29 cellular contexts compared by ENCODE assay signal in the genomic region with DNA sequence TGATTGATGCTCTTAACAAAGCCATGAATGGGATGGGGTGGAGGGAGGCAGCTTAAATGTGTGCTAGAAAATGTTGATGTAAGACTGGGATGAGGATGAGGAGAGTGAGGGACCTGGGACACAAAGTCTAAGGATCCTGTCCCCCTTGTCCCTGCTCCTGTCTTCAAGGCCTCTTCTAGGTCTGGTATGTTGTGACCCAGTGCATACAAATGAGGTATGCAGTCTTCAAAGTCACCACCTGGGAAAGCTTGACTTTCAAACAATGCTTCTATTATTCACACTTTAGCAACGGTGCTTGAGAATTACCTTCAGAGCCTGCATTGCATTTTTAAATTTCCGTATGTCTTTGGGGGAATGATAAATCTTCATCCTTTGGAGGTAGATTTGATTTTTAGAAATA.
"Had no signal": no experiment of that assay in that cellular context is flagged by ENCODE, and none has a peak within 500 bp of the region (broad histone marks: within the 10 kb centered on the region; RNA-seq: fewer than 3 reads in every experiment).

No MANE protein-coding gene starts in this region.

- H3K27me3 ChIP-seq: dorsolateral prefrontal cortex, gastroesophageal sphincter, heart left ventricle, hepatocyte, neutrophil, right atrium auricular region, stomach, thyroid gland had no signal

- H3K27ac ChIP-seq: dorsolateral prefrontal cortex, epithelial cell of prostate, foreskin keratinocyte, gastroesophageal sphincter, heart left ventricle, hepatocyte, lower lobe of right lung, neutrophil, parathyroid adenoma, right atrium auricular region, thyroid gland had no signal

- H3K9me3 Mint-ChIP-seq: natural killer cell; stimulated activated effector memory CD8-positive, alpha-beta T cell treated with anti-CD3 and anti-CD28 coated beads, Interleukin-12 subunit alpha, Interleukin-12 subunit beta, amount 100 ng/mL, for 72 hours; type B pancreatic cell had no signal

- H3K27me3 Mint-ChIP-seq: progenitor cell of endocrine pancreas had no signal

- H3K4me3 Mint-ChIP-seq: immature natural killer cell; natural killer cell; stimulated activated effector memory CD8-positive, alpha-beta T cell treated with anti-CD3 and anti-CD28 coated beads, Interleukin-12 subunit alpha, Interleukin-12 subunit beta, amount 100 ng/mL, for 72 hours; type B pancreatic cell had no signal

- H3K36me3 ChIP-seq: gastroesophageal sphincter, heart left ventricle, lower lobe of right lung, neutrophil, right atrium auricular region, stomach, thyroid gland had no signal

- H3K4me1 Mint-ChIP-seq: immature natural killer cell; natural killer cell; stimulated activated effector memory CD8-positive, alpha-beta T cell treated with anti-CD3 and anti-CD28 coated beads, Interleukin-12 subunit alpha, Interleukin-12 subunit beta, amount 100 ng/mL, for 72 hours had no signal

- H3K9me3 ChIP-seq: gastroesophageal sphincter, heart left ventricle, lower lobe of right lung, neutrophil, right atrium auricular region, stomach, thyroid gland had no signal

- H3K4me1 ChIP-seq: foreskin keratinocyte, gastroesophageal sphincter, heart left ventricle, lower lobe of right lung, parathyroid adenoma, right atrium auricular region had no signal

- H3K27ac Mint-ChIP-seq: immature natural killer cell; natural killer cell; progenitor cell of endocrine pancreas; stimulated activated effector memory CD8-positive, alpha-beta T cell treated with anti-CD3 and anti-CD28 coated beads, Interleukin-12 subunit alpha, Interleukin-12 subunit beta, amount 100 ng/mL, for 72 hours; type B pancreatic cell had no signal

- H3K9ac ChIP-seq: parathyroid adenoma had no signal

- H3K79me2 ChIP-seq: hepatocyte, parathyroid adenoma had no signal

- H3K4me3 ChIP-seq: dorsolateral prefrontal cortex, gastroesophageal sphincter, heart left ventricle, hepatocyte, lower lobe of right lung, right atrium auricular region, smooth muscle cell, stomach, thyroid gland had no signal

- H2AFZ ChIP-seq: hepatocyte, parathyroid adenoma had no signal

- H3K4me2 ChIP-seq: hepatocyte, smooth muscle cell had no signal

- DNase-seq: dorsolateral prefrontal cortex; effector CD4-positive, alpha-beta T cell; foreskin keratinocyte; heart left ventricle; immature natural killer cell; islet precursor cell; kidney glomerular epithelial cell; left colon; left ventricle myocardium superior; natural killer cell; stimulated activated CD4-positive, alpha-beta T cell treated with anti-CD3 and anti-CD28 coated beads, Interleukin-12 subunit alpha, Interleukin-12 subunit beta, amount 100 ng/mL, for 4 hours; stimulated activated CD4-positive, alpha-beta T cell treated with anti-CD3 and anti-CD28 coated beads, Interleukin-1b, Interleukin-23, amount 100 ng/mL, for 48 hours; stimulated activated CD4-positive, alpha-beta T cell treated with anti-CD3 and anti-CD28 coated beads, Interleukin-4, amount 100 ng/mL, for 24 hours; stimulated activated naive CD4-positive, alpha-beta T cell treated with Interleukin-2 at 50 U/mL for 16 hours; stomach; thyroid gland had no signal

- H3K36me3 Mint-ChIP-seq: immature natural killer cell; natural killer cell; stimulated activated effector memory CD8-positive, alpha-beta T cell treated with anti-CD3 and anti-CD28 coated beads, Interleukin-12 subunit alpha, Interleukin-12 subunit beta, amount 100 ng/mL, for 72 hours; type B pancreatic cell had no signal

- ATAC-seq: esophagus mucosa; foreskin keratinocyte; gastroesophageal sphincter; heart left ventricle; left colon; left ventricle myocardium superior; natural killer cell; sciatic nerve; stimulated activated effector memory CD8-positive, alpha-beta T cell treated with anti-CD3 and anti-CD28 coated beads, Interleukin-12 subunit alpha, Interleukin-12 subunit beta, amount 100 ng/mL, for 72 hours had no signal
